2 cellular contexts compared by ENCODE assay signal in genomic region chr10:11181996-11182395, GRCh38.
TF ChIP-seq lines count a peak whose summit lies in the region.

No MANE protein-coding gene starts in this region.

TF ChIP-seq in GM12878, 131 proteins besides CTCF, POLR2A, EP300 and RAD21:
- TF ChIP-seq SP1 (IDR thresholded peaks at IDR 0.05; ENCODE audit: low read depth, low read length) (no peak), TCF3 (IDR thresholded peaks at IDR 0.05; ENCODE audit: borderline replicate concordance, insufficient read depth, low read depth, low read length) (no peak), PKNOX1 (IDR thresholded peaks at IDR 0.05) (no peak), ETV6 (conservative IDR thresholded peaks at IDR 0.05 in 1 of 2, IDR thresholded peaks at IDR 0.05 in 1 of 2; ENCODE audit: borderline replicate concordance in 1 of 2, low read depth in 1 of 2) (no peak), HDAC6 (IDR thresholded peaks at IDR 0.05; ENCODE audit: unreplicated experiment) (no peak), NR2C2 (IDR thresholded peaks at IDR 0.05; ENCODE audit: borderline replicate concordance, control insufficient read depth, insufficient read length, low read depth) (no peak), GABPA (IDR thresholded peaks at IDR 0.05; ENCODE audit: low read depth) (no peak), ESRRA (IDR thresholded peaks at IDR 0.05; ENCODE audit: low read length) (no peak), BCL11A (IDR thresholded peaks at IDR 0.05; ENCODE audit: low read depth, low read length) (no peak), SREBF1 (IDR thresholded peaks at IDR 0.05; ENCODE audit: low read length) (no peak)
- TF ChIP-seq, protein P1, sequence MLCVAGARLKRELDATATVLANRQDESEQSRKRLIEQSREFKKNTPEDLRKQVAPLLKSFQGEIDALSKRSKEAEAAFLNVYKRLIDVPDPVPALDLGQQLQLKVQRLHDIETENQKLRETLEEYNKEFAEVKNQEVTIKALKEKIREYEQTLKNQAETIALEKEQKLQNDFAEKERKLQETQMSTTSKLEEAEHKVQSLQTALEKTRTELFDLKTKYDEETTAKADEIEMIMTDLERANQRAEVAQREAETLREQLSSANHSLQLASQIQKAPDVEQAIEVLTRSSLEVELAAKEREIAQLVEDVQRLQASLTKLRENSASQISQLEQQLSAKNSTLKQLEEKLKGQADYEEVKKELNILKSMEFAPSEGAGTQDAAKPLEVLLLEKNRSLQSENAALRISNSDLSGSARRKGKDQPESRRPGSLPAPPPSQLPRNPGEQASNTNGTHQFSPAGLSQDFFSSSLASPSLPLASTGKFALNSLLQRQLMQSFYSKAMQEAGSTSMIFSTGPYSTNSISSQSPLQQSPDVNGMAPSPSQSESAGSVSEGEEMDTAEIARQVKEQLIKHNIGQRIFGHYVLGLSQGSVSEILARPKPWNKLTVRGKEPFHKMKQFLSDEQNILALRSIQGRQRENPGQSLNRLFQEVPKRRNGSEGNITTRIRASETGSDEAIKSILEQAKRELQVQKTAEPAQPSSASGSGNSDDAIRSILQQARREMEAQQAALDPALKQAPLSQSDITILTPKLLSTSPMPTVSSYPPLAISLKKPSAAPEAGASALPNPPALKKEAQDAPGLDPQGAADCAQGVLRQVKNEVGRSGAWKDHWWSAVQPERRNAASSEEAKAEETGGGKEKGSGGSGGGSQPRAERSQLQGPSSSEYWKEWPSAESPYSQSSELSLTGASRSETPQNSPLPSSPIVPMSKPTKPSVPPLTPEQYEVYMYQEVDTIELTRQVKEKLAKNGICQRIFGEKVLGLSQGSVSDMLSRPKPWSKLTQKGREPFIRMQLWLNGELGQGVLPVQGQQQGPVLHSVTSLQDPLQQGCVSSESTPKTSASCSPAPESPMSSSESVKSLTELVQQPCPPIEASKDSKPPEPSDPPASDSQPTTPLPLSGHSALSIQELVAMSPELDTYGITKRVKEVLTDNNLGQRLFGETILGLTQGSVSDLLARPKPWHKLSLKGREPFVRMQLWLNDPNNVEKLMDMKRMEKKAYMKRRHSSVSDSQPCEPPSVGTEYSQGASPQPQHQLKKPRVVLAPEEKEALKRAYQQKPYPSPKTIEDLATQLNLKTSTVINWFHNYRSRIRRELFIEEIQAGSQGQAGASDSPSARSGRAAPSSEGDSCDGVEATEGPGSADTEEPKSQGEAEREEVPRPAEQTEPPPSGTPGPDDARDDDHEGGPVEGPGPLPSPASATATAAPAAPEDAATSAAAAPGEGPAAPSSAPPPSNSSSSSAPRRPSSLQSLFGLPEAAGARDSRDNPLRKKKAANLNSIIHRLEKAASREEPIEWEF (IDR thresholded peaks at IDR 0.05; ENCODE audit: insufficient replicate concordance, low read depth, low read length), result no peak
- TF ChIP-seq, protein P2, sequence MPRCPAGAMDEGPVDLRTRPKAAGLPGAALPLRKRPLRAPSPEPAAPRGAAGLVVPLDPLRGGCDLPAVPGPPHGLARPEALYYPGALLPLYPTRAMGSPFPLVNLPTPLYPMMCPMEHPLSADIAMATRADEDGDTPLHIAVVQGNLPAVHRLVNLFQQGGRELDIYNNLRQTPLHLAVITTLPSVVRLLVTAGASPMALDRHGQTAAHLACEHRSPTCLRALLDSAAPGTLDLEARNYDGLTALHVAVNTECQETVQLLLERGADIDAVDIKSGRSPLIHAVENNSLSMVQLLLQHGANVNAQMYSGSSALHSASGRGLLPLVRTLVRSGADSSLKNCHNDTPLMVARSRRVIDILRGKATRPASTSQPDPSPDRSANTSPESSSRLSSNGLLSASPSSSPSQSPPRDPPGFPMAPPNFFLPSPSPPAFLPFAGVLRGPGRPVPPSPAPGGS (IDR thresholded peaks at IDR 0.05; ENCODE audit: borderline replicate concordance, insufficient read depth, low read depth, low read length, poor library complexity, severe bottlenecking), result no peak

TF ChIP-seq in GM23338, 12 proteins besides CTCF, POLR2A, EP300 and RAD21 (continued from another document):
- no peak for TF ChIP-seq POLR2AphosphoS5 (IDR thresholded peaks at IDR 0.05; ENCODE audit: low read depth)
- TF ChIP-seq ZNF462 (CRISPR knock-in tag; IDR thresholded peaks at IDR 0.05), result no peak
- no peak for TF ChIP-seq STAT1 (IDR thresholded peaks at IDR 0.05; ENCODE audit: unreplicated experiment)
- TF ChIP-seq ZNF331 (CRISPR knock-in tag; IDR thresholded peaks at IDR 0.05; ENCODE audit: low read depth), result no peak
- TF ChIP-seq ZNF114 (CRISPR knock-in tag; IDR thresholded peaks at IDR 0.05), result no peak
- TF ChIP-seq NANOG (IDR thresholded peaks at IDR 0.05; ENCODE audit: borderline replicate concordance), result no peak
- TF ChIP-seq EZH2phosphoT487 (IDR thresholded peaks at IDR 0.05; ENCODE audit: unreplicated experiment), result no peak
- no peak for TF ChIP-seq JUNB (IDR thresholded peaks at IDR 0.05; ENCODE audit: unreplicated experiment)
- TF ChIP-seq, protein P3, sequence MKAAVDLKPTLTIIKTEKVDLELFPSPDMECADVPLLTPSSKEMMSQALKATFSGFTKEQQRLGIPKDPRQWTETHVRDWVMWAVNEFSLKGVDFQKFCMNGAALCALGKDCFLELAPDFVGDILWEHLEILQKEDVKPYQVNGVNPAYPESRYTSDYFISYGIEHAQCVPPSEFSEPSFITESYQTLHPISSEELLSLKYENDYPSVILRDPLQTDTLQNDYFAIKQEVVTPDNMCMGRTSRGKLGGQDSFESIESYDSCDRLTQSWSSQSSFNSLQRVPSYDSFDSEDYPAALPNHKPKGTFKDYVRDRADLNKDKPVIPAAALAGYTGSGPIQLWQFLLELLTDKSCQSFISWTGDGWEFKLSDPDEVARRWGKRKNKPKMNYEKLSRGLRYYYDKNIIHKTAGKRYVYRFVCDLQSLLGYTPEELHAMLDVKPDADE (IDR thresholded peaks at IDR 0.05), result no peak
- TF ChIP-seq, protein P4, sequence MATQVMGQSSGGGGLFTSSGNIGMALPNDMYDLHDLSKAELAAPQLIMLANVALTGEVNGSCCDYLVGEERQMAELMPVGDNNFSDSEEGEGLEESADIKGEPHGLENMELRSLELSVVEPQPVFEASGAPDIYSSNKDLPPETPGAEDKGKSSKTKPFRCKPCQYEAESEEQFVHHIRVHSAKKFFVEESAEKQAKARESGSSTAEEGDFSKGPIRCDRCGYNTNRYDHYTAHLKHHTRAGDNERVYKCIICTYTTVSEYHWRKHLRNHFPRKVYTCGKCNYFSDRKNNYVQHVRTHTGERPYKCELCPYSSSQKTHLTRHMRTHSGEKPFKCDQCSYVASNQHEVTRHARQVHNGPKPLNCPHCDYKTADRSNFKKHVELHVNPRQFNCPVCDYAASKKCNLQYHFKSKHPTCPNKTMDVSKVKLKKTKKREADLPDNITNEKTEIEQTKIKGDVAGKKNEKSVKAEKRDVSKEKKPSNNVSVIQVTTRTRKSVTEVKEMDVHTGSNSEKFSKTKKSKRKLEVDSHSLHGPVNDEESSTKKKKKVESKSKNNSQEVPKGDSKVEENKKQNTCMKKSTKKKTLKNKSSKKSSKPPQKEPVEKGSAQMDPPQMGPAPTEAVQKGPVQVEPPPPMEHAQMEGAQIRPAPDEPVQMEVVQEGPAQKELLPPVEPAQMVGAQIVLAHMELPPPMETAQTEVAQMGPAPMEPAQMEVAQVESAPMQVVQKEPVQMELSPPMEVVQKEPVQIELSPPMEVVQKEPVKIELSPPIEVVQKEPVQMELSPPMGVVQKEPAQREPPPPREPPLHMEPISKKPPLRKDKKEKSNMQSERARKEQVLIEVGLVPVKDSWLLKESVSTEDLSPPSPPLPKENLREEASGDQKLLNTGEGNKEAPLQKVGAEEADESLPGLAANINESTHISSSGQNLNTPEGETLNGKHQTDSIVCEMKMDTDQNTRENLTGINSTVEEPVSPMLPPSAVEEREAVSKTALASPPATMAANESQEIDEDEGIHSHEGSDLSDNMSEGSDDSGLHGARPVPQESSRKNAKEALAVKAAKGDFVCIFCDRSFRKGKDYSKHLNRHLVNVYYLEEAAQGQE (IDR thresholded peaks at IDR 0.05; ENCODE audit: unreplicated experiment), result no peak
- no peak for TF ChIP-seq CREB1 (CRISPR knock-in tag; IDR thresholded peaks at IDR 0.05; ENCODE audit: low read depth)
